3 cellular contexts compared by ENCODE assay signal in the genomic region with DNA sequence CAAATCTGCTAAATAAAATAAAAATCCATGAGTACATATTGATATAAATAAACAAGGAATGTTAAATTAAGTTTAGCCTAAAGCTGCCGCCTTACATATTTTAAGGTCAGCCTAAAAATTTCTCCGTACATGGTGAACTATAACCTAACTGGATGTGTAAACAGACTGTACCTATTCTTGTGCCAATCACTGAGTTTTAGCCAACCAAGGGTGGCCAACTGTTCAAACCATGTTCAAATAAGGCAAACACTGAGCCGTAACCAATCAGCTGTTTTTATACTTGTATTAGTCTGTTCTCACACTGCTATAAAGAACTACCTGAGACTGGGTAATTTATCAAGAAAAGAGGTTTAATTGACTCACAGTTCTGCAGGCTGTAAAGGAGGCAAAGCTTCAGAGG.
TF ChIP-seq lines count a peak whose summit lies in the region.

No MANE protein-coding gene starts in this region.

TF ChIP-seq in liver, 16 proteins besides CTCF, POLR2A, EP300 and RAD21:
- no peak for TF ChIP-seq HNF4G (IDR thresholded peaks at IDR 0.05)
- peak; percentile 73 for TF ChIP-seq SP1 (IDR thresholded peaks at IDR 0.05)
- TF ChIP-seq REST (IDR thresholded peaks at IDR 0.05): peak; percentile 37
- TF ChIP-seq FOXA2 (IDR thresholded peaks at IDR 0.05): peak; percentile 55
- peak; percentile 21 for TF ChIP-seq YY1 (IDR thresholded peaks at IDR 0.05)
- TF ChIP-seq HNF4A (conservative IDR thresholded peaks at IDR 0.05): peak in 1 of 2 donors; percentile 38
- peak; percentile 35 to 48 for TF ChIP-seq RXRA (IDR thresholded peaks at IDR 0.05)
- TF ChIP-seq NR2F2 (IDR thresholded peaks at IDR 0.05): no peak

TF ChIP-seq in HepG2, 621 proteins besides CTCF, POLR2A, EP300 and RAD21:
- no peak for TF ChIP-seq KLF12 (CRISPR knock-in tag; IDR thresholded peaks at IDR 0.05; ENCODE audit: borderline replicate concordance)
- TF ChIP-seq, protein P1, sequence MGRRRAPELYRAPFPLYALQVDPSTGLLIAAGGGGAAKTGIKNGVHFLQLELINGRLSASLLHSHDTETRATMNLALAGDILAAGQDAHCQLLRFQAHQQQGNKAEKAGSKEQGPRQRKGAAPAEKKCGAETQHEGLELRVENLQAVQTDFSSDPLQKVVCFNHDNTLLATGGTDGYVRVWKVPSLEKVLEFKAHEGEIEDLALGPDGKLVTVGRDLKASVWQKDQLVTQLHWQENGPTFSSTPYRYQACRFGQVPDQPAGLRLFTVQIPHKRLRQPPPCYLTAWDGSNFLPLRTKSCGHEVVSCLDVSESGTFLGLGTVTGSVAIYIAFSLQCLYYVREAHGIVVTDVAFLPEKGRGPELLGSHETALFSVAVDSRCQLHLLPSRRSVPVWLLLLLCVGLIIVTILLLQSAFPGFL (CRISPR knock-in tag; IDR thresholded peaks at IDR 0.05): no peak
- TF ChIP-seq MYC (CRISPR knock-in tag; IDR thresholded peaks at IDR 0.05; ENCODE audit: borderline replicate concordance): no peak
- no peak for TF ChIP-seq MLX (CRISPR knock-in tag; IDR thresholded peaks at IDR 0.05)
- TF ChIP-seq PRDM10 (CRISPR knock-in tag; IDR thresholded peaks at IDR 0.05; ENCODE audit: low read depth): no peak
- TF ChIP-seq, protein P2, sequence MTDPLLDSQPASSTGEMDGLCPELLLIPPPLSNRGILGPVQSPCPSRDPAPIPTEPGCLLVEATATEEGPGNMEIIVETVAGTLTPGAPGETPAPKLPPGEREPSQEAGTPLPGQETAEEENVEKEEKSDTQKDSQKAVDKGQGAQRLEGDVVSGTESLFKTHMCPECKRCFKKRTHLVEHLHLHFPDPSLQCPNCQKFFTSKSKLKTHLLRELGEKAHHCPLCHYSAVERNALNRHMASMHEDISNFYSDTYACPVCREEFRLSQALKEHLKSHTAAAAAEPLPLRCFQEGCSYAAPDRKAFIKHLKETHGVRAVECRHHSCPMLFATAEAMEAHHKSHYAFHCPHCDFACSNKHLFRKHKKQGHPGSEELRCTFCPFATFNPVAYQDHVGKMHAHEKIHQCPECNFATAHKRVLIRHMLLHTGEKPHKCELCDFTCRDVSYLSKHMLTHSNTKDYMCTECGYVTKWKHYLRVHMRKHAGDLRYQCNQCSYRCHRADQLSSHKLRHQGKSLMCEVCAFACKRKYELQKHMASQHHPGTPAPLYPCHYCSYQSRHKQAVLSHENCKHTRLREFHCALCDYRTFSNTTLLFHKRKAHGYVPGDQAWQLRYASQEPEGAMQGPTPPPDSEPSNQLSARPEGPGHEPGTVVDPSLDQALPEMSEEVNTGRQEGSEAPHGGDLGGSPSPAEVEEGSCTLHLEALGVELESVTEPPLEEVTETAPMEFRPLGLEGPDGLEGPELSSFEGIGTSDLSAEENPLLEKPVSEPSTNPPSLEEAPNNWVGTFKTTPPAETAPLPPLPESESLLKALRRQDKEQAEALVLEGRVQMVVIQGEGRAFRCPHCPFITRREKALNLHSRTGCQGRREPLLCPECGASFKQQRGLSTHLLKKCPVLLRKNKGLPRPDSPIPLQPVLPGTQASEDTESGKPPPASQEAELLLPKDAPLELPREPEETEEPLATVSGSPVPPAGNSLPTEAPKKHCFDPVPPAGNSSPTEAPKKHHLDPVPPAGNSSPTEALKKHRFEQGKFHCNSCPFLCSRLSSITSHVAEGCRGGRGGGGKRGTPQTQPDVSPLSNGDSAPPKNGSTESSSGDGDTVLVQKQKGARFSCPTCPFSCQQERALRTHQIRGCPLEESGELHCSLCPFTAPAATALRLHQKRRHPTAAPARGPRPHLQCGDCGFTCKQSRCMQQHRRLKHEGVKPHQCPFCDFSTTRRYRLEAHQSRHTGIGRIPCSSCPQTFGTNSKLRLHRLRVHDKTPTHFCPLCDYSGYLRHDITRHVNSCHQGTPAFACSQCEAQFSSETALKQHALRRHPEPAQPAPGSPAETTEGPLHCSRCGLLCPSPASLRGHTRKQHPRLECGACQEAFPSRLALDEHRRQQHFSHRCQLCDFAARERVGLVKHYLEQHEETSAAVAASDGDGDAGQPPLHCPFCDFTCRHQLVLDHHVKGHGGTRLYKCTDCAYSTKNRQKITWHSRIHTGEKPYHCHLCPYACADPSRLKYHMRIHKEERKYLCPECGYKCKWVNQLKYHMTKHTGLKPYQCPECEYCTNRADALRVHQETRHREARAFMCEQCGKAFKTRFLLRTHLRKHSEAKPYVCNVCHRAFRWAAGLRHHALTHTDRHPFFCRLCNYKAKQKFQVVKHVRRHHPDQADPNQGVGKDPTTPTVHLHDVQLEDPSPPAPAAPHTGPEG (CRISPR knock-in tag; IDR thresholded peaks at IDR 0.05): no peak
- TF ChIP-seq MEIS2 (CRISPR knock-in tag; IDR thresholded peaks at IDR 0.05): no peak
- TF ChIP-seq ZNF724P (CRISPR knock-in tag; IDR thresholded peaks at IDR 0.05; ENCODE audit: borderline replicate concordance): no peak

TF ChIP-seq in WTC11, 78 proteins besides CTCF, POLR2A, EP300 and RAD21:
- TF ChIP-seq TCF7 (CRISPR knock-in tag; IDR thresholded peaks at IDR 0.05; ENCODE audit: low read depth) (no peak), SMAD3 (CRISPR knock-in tag; IDR thresholded peaks at IDR 0.05; ENCODE audit: borderline replicate concordance) (no peak), JUN (CRISPR knock-in tag; IDR thresholded peaks at IDR 0.05) (no peak), ATF2 (CRISPR knock-in tag; IDR thresholded peaks at IDR 0.05; ENCODE audit: borderline replicate concordance, low read depth) (no peak), ZNF671 (CRISPR knock-in tag; IDR thresholded peaks at IDR 0.05) (no peak)
